ENCODE assay signal across 1 cellular context in genomic region chr11:11119917-11120316, GRCh38.
TF ChIP-seq lines count a peak whose summit lies in the region.

No MANE protein-coding gene starts in this region.

TF ChIP-seq in WTC11, 78 proteins besides CTCF, POLR2A, EP300 and RAD21 (continued from another document):
- TF ChIP-seq ZMAT4 (CRISPR knock-in tag; IDR thresholded peaks at IDR 0.05) (no peak), AFF4 (CRISPR knock-in tag; IDR thresholded peaks at IDR 0.05; ENCODE audit: borderline replicate concordance) (no peak), USF1 (CRISPR knock-in tag; IDR thresholded peaks at IDR 0.05) (no peak), IRF1 (CRISPR knock-in tag; IDR thresholded peaks at IDR 0.05) (no peak)
